ENCODE assay signal across 1 cellular context in the genomic region with DNA sequence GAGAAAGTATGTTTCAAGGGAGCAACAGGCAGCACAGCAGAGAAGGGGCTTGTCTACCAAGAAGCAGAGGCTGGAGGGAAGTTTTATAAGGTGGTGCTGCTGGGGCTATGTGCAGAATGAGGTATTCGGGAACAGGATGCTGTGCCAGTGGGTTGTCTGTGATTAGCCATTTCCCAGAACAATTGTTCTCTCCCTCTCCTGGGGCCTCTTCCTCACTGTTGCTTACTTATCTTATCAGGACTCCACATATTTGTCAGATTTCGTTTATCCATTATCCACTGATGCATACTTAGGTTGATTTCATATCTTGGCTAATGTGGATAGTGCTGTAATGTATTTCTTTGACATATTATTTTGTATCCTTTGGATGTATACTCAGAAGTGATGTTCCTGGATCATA.
A peak's percentile ranks its signal among the peaks of the same experiment; 100 is the strongest.
TF ChIP-seq lines count a peak whose summit lies in the region.

No MANE protein-coding gene starts in this region.

TF ChIP-seq in endothelial cell of umbilical vein, 7 proteins besides CTCF, POLR2A, EP300 and RAD21:
- no peak for TF ChIP-seq EZH2 (IDR thresholded peaks at IDR 0.05; ENCODE audit: borderline replicate concordance, low read depth, low read length, severe bottlenecking)
- peak; percentile 83 for TF ChIP-seq POLR2AphosphoS5 (IDR thresholded peaks at IDR 0.05; ENCODE audit: insufficient read depth, low read depth, low read length)
- TF ChIP-seq, protein P1, sequence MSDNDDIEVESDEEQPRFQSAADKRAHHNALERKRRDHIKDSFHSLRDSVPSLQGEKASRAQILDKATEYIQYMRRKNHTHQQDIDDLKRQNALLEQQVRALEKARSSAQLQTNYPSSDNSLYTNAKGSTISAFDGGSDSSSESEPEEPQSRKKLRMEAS (IDR thresholded peaks at IDR 0.05; ENCODE audit: insufficient read depth, insufficient read length): no peak
- TF ChIP-seq JUN (IDR thresholded peaks at IDR 0.05; ENCODE audit: borderline replicate concordance, insufficient read depth, insufficient read length, low read depth): peak; percentile 48
- TF ChIP-seq FOS (IDR thresholded peaks at IDR 0.05; ENCODE audit: borderline replicate concordance, insufficient read depth, low read length): peak; percentile 62
- TF ChIP-seq MYC (IDR thresholded peaks at IDR 0.05; ENCODE audit: low read depth, low read length): no peak
- TF ChIP-seq GATA2 (IDR thresholded peaks at IDR 0.05; ENCODE audit: insufficient read depth, insufficient read length, low read depth, low read length): peak; percentile 97
